Comparison of ENCODE assay signal across 1 cellular context in genomic region chr12:25293596-25293995, GRCh38.
TF ChIP-seq lines count a peak whose summit lies in the region.

No MANE protein-coding gene starts in this region.

TF ChIP-seq in GM12878, 131 proteins besides CTCF, POLR2A, EP300 and RAD21 (continued from another document):
- TF ChIP-seq CUX1 (IDR thresholded peaks at IDR 0.05; ENCODE audit: insufficient replicate concordance, low read depth, low read length) (peak; percentile 49), NFXL1 (IDR thresholded peaks at IDR 0.05; ENCODE audit: borderline replicate concordance) (no peak)
